ENCODE assay signal across 9 cellular contexts in genomic region chr5:116492016-116492623, GRCh38.
DNase-seq lines count a peak whose midpoint lies in the region; ATAC-seq, FAIRE-seq and TF ChIP-seq lines count a peak whose summit lies in the region.
"Had no signal": no experiment of that assay in that cellular context is flagged by ENCODE, and none has a peak within 500 bp of the region (broad histone marks: within the 10 kb centered on the region; RNA-seq: fewer than 3 reads in every experiment).

No MANE protein-coding gene starts in this region.

- peaks cover 42% of the 10 kb centered on the region for H3K4me1 ChIP-seq in SJCRH30
- H3K4me1 ChIP-seq in thyroid gland, result peaks cover 0 to 4% of the 10 kb centered on the region in 2 donors

- TF ChIP-seq POLR2A in thyroid gland (IDR thresholded peaks at IDR 0.05), result no peak

- H3K27me3 ChIP-seq in SJCRH30, result no peaks in the 10 kb centered on the region
- H3K27me3 ChIP-seq in thyroid gland, result no peaks in the 10 kb centered on the region

- 75 to 82% methylated on average over 3 of the region's 3 CpGs for WGBS in thyroid gland, 2 donors

- H3K4me3 ChIP-seq in SJCRH30 (no peak overlapping the region), foreskin fibroblast (ENCODE audit: low read depth in 1 of 2, low read length in 2 of 2) (no peak overlapping the region), thyroid gland (replicated peaks in 1 of 3) (no peak overlapping the region)
- H3K4me3 ChIP-seq: lung had no signal

- no peaks in the 10 kb centered on the region for H3K27me3 Mint-ChIP-seq in type B pancreatic cell

- TF ChIP-seq CTCF in foreskin fibroblast (IDR thresholded peaks at IDR 0.05; ENCODE audit: low read depth, low read length), result no peak
- TF ChIP-seq CTCF in type B pancreatic cell (conservative IDR thresholded peaks at IDR 0.05), result no peak
- TF ChIP-seq CTCF in thyroid gland (IDR thresholded peaks at IDR 0.05), result no peak
- no peak for TF ChIP-seq CTCF in GM10248 (IDR thresholded peaks at IDR 0.05; ENCODE audit: control extremely low read depth, extremely low read depth, low read depth, missing control alignments)

- H3K4me3 Mint-ChIP-seq in type B pancreatic cell, result peak overlapping the region; percentile 26

- H3K36me3 ChIP-seq in SJCRH30 (peaks cover 77% of the 10 kb centered on the region), thyroid gland (no peaks in the 10 kb centered on the region)

- no peaks in the 10 kb centered on the region for H3K9me3 Mint-ChIP-seq in type B pancreatic cell

- FAIRE-seq in GM18507 (lab: Jason Lieb, UNC), result peak; percentile 24

- DNase-seq in GM18507 (ENCODE audit: extremely low spot score, insufficient read length, low read depth) (no peak), SJCRH30 (peak; percentile 80 to 94), foreskin fibroblast (peak; percentile 83 to 92), type B pancreatic cell (ENCODE audit: extremely low spot score, unreplicated experiment) (no peak), thyroid gland (no peak), GM10248 (ENCODE audit: extremely low spot score) (no peak)
- no peak for DNase-seq in activated T-cell treated with anti-CD3 and anti-CD28 coated beads, Interleukin-2, amount 50 U/mL, for 48 hours

- peaks cover 75% of the 10 kb centered on the region for H3K36me3 Mint-ChIP-seq in type B pancreatic cell

- CTCF ChIA-PET in GM10248 (lab: Yijun Ruan, JAX), result interaction anchor here (0.9 to 1.9 kb wide), 7 partner anchors 9 to 455 kb away, joined by 3 to 7 read pairs (median 4); no protein-coding TSS in a partner anchor

- H3K4me1 Mint-ChIP-seq in type B pancreatic cell (ENCODE audit: unreplicated experiment), result peaks cover 46% of the 10 kb centered on the region

- H3K27ac Mint-ChIP-seq in type B pancreatic cell, result no peak overlapping the region

- POLR2A ChIA-PET in GM10248 (lab: Yijun Ruan, JAX), result no interaction called here

- H3K27ac ChIP-seq in SJCRH30 (peak overlapping the region; percentile 17; the same call in 1 of the 2 replicates), thyroid gland (no peak overlapping the region)

- no peaks in the 10 kb centered on the region for H3K9me3 ChIP-seq in SJCRH30 (replicated peaks)
- H3K9me3 ChIP-seq in thyroid gland, result no peaks in the 10 kb centered on the region

- intact Hi-C loops in thyroid gland (cut with DNase I), result no loop called here

- ATAC-seq in HG03066 (IDR thresholded peaks at IDR 0.05; ENCODE audit: low read depth, unreplicated experiment), result peak; percentile 54

Comparison
In these comparisons a context has a peak if more than half of its experiments do, and no peak if none do; other contexts are left out.
1. DNase-seq: peak in SJCRH30 (2 of 2) and foreskin fibroblast (2 of 2); none in GM18507 (single experiment), type B pancreatic cell (single experiment), thyroid gland (0 of 2), activated T-cell treated with anti-CD3 and anti-CD28 coated beads, Interleukin-2, amount 50 U/mL, for 48 hours (0 of 2) and GM10248 (single experiment).